In genomic region chr1:12745126-12745991, GRCh38 we compare ENCODE assay signal across 1 cellular context.
TF ChIP-seq lines count a peak whose summit lies in the region.

No MANE protein-coding gene starts in this region.

TF ChIP-seq in K562, 482 proteins besides CTCF, POLR2A, EP300 and RAD21 (continued from another document):
- TF ChIP-seq ZBTB2 (IDR thresholded peaks at IDR 0.05) (no peak), RBM22 (IDR thresholded peaks at IDR 0.05; ENCODE audit: low read depth, low read length, poor library complexity, severe bottlenecking) (no peak), ZNF77 (CRISPR knock-in tag; IDR thresholded peaks at IDR 0.05) (no peak), PATZ1 (CRISPR knock-in tag; IDR thresholded peaks at IDR 0.05; ENCODE audit: borderline replicate concordance) (no peak), FOXA3 (CRISPR knock-in tag; conservative IDR thresholded peaks at IDR 0.05 in 1 of 2, IDR thresholded peaks at IDR 0.05 in 1 of 2) (0 out of 4 replicates have a peak, but pooled peaks of 1 of the 2 experiments have one; percentile 27)
